13 cellular contexts compared by ENCODE assay signal in genomic region chr1:184595609-184596008, GRCh38.
DNase-seq lines count a peak whose midpoint lies in the region; ATAC-seq and TF ChIP-seq lines count a peak whose summit lies in the region.
"Had no signal": no experiment of that assay in that cellular context is flagged by ENCODE, and none has a peak within 500 bp of the region (broad histone marks: within the 10 kb centered on the region; RNA-seq: fewer than 3 reads in every experiment).

No MANE protein-coding gene starts in this region.

- TF ChIP-seq CTCF in gastrocnemius medialis (IDR thresholded peaks at IDR 0.05 in 4 of 5, conservative IDR thresholded peaks at IDR 0.05 in 1 of 5) (no peak), thyroid gland (IDR thresholded peaks at IDR 0.05) (no peak)

- in situ Hi-C loops in gastrocnemius medialis (cut with MboI; ENCODE audit: low sequenced_read_pairs in 4 of 4) = no loop called here

- ATAC-seq in gastrocnemius medialis = peak; percentile 85 to 97

- peaks cover 0 to 14% of the 10 kb centered on the region in 2 donors for H3K36me3 ChIP-seq in gastrocnemius medialis
- H3K36me3 ChIP-seq in thyroid gland = no peaks in the 10 kb centered on the region
- H3K36me3 ChIP-seq: colonic mucosa had no signal

- H3K27me3 ChIP-seq in gastrocnemius medialis (no peaks in the 10 kb centered on the region), thyroid gland (no peaks in the 10 kb centered on the region)
- H3K27me3 ChIP-seq: colonic mucosa, testis had no signal

- H3K27ac ChIP-seq in gastrocnemius medialis (peak overlapping the region; percentile 45 to 51 (median 48)), thyroid gland (no peak overlapping the region)
- H3K27ac ChIP-seq: left ventricle myocardium inferior had no signal

- peaks cover 6 to 10% of the 10 kb centered on the region in 2 donors for H3K4me1 ChIP-seq in gastrocnemius medialis
- H3K4me1 ChIP-seq in thyroid gland = peaks cover 1 to 4% of the 10 kb centered on the region in 2 donors

- WGBS in thyroid gland, 2 donors = 90 to 93% methylated on average over 7 of the region's 7 CpGs

- H3K4me3 ChIP-seq in gastrocnemius medialis = no peak overlapping the region
- no peak overlapping the region for H3K4me3 ChIP-seq in thyroid gland (replicated peaks in 1 of 3)
- H3K4me3 ChIP-seq: colonic mucosa, left ventricle myocardium inferior, testis had no signal

- TF ChIP-seq POLR2A in gastrocnemius medialis (IDR thresholded peaks at IDR 0.05) (no peak), thyroid gland (IDR thresholded peaks at IDR 0.05) (no peak)

- DNase-seq in GM04504 (ENCODE audit: low read depth) (peak; percentile 33), RKO (ENCODE audit: low spot score) (peak; percentile 20), fibroblast of gingiva (ENCODE audit: low read depth) (peak; percentile 63), gastrocnemius medialis (peak; percentile 23 to 64), NCI-H1436 treated with DMSO at 0.1 percent for 48 hours (lab: John Stamatoyannopoulos, UW) (no peak), thyroid gland (no peak), NCI-H82 treated with DMSO at 0.1 percent for 48 hours (lab: John Stamatoyannopoulos, UW; ENCODE audit: unreplicated experiment) (no peak)
- DNase-seq: activated naive CD4-positive, alpha-beta T cell treated with Interleukin-2 at 50 U/mL for 16 hours; Caco-2; colonic mucosa; left ventricle myocardium inferior; OCI-M1; testis had no signal

- H3K9me3 ChIP-seq in gastrocnemius medialis = no peaks in the 10 kb centered on the region
- H3K9me3 ChIP-seq in thyroid gland = no peaks in the 10 kb centered on the region
- H3K9me3 ChIP-seq: Caco-2, colonic mucosa, left ventricle myocardium inferior, testis had no signal

- intact Hi-C loops in gastrocnemius medialis (cut with DNase I; ENCODE audit: low total_unique reads) (no loop called here), thyroid gland (cut with DNase I) (no loop called here)

Comparison
In these comparisons a context has a peak if more than half of its experiments do, and no peak if none do; other contexts are left out.
1. DNase-seq: peak in GM04504 (single experiment), RKO (single experiment), fibroblast of gingiva (single experiment) and gastrocnemius medialis (2 of 2); none in NCI-H1436 treated with DMSO at 0.1 percent for 48 hours (single experiment), thyroid gland (0 of 2) and NCI-H82 treated with DMSO at 0.1 percent for 48 hours (single experiment).
2. H3K27ac ChIP-seq: peak in gastrocnemius medialis (4 of 4); none in thyroid gland (0 of 3).